In the genomic region with DNA sequence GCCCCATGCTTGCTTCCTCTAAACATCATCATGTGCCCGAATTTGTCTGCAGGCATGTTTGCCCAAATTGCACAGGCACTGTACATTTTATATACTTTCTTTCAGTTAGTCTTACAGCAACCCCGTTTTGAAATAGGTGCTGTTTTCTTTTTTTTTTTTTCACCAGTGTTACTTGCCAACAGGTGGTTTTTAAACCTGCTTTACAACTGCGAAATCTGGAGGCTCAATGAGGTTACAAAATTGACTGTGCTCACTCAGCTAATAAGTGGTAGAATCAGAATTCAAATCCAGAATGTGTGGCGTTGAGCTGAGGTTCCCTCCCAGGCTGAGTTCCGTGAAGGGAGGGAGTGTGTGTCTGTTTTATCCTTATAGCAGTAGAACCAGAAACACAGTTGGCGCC, we compare ENCODE assay signal across 20 cellular contexts. TPM values are rescaled to one million over a fixed set of nuclear protein-coding genes. Genes with fewer than 3 reads are reported as not detected.
"Had no signal": no experiment of that assay in that cellular context is flagged by ENCODE, and none has a peak within 500 bp of the region (broad histone marks: within the 10 kb centered on the region; RNA-seq: fewer than 3 reads in every experiment).

No MANE protein-coding gene starts in this region.

- H3K4me1 ChIP-seq: neural progenitor cell had no signal

- ATAC-seq: activated CD8-positive, alpha-beta T cell treated with anti-CD3 and anti-CD28 coated beads for 36 hours; esophagus mucosa; gastroesophageal sphincter; mucosa of descending colon had no signal

- H3K27me3 ChIP-seq: ascending aorta, gastroesophageal sphincter, tibial artery had no signal

- H3K9ac ChIP-seq: neural progenitor cell had no signal

- H3K4me3 ChIP-seq: ascending aorta, gastroesophageal sphincter, mucosa of descending colon, neural progenitor cell, tibial artery had no signal

- H3K9me3 ChIP-seq: ascending aorta, gastroesophageal sphincter, mucosa of descending colon, tibial artery had no signal

- H3K4me2 ChIP-seq: neural progenitor cell had no signal

- H3K36me3 ChIP-seq: neural progenitor cell had no signal

- H2AFZ ChIP-seq: neural progenitor cell had no signal

- DNase-seq: activated CD4-positive, alpha-beta T cell treated with anti-CD3 and anti-CD28 coated beads, Interleukin-2, amount 10 ng/mL, durations not matched to agents 24 days and 14 days; activated CD8-positive, alpha-beta T cell treated with anti-CD3 and anti-CD28 coated beads for 36 hours; activated naive CD4-positive, alpha-beta T cell treated with anti-CD3 and anti-CD28 coated beads for 36 hours; activated T-cell treated with anti-CD3 and anti-CD28 coated beads, Interleukin-2, amount 50 U/mL, for 24 hours; effector CD4-positive, alpha-beta T cell; immature natural killer cell; kidney glomerular epithelial cell; mesenchymal stem cell; mucosa of descending colon; naive B cell; stimulated activated CD4-positive, alpha-beta T cell treated with anti-CD3 and anti-CD28 coated beads, Interleukin-1b, Interleukin-23, amount 100 ng/mL, for 48 hours; stimulated activated naive CD4-positive, alpha-beta T cell treated with Interleukin-2 at 50 U/mL for 16 hours; T1000; tibial artery had no signal

- H3K27ac ChIP-seq: neural progenitor cell, tibial artery had no signal

RNA-seq across cellular contexts. Expression of gene ESRP2, which starts 15.0 kb away (rescaled TPM):
- total RNA-seq: ascending aorta; cerebellum; T-helper 1 cell treated with Interleukin-12 subunit alpha and Interleukin-12 subunit beta and Interleukin-4 antibody, amounts not matched to agents 30 ng/mL and 1 ng/mL, for 36 hours had no signal
